In genomic region chr12:104138747-104139186, GRCh38 we compare ENCODE assay signal across 8 cellular contexts. TPM values are rescaled to one million over a fixed set of nuclear protein-coding genes. Genes with fewer than 3 reads are reported as not detected.
DNase-seq lines count a peak whose midpoint lies in the region; ATAC-seq, FAIRE-seq and TF ChIP-seq lines count a peak whose summit lies in the region.

No MANE protein-coding gene starts in this region.

- intact Hi-C loops in GM12878 (cut with micrococcal nuclease; ENCODE audit: unreplicated experiment) = no loop called here
- intact Hi-C loops in thyroid gland (cut with DNase I) = no loop called here

- no peak overlapping the region for H3K27ac ChIP-seq in GM12878 (ENCODE audit: control insufficient read depth, insufficient read depth)
- peak overlapping the region; percentile 55 to 73 (median 62) for H3K27ac ChIP-seq in thyroid gland

- H3K4me3 ChIP-seq in GM12878 (no peak overlapping the region), kidney epithelial cell (ENCODE audit: low read depth, low read length) (peak overlapping the region; percentile 33), thyroid gland (replicated peaks in 1 of 3) (peak overlapping the region in 2 of 3 donors; percentile 23 to 27)

- H3K4me1 Mint-ChIP-seq in activated T-cell treated with anti-CD3 and anti-CD28 coated beads, Interleukin-2, amount 50 U/mL, for 24 hours (ENCODE audit: low read depth) = peaks cover 22% of the 10 kb centered on the region

- ATAC-seq in GM12878 (no peak), GM21619 (IDR thresholded peaks at IDR 0.05; ENCODE audit: unreplicated experiment) (no peak), GM21717 (IDR thresholded peaks at IDR 0.05; ENCODE audit: unreplicated experiment) (no peak)

- SMC1A ChIA-PET in GM12878 (lab: Charles Lee; ENCODE audit: uncharacterized antibody, unreplicated experiment) = interaction anchor here (1.1 to 1.8 kb wide), 3 partner anchors 30 to 149 kb away, joined by 4 to 7 read pairs (median 6); partner anchors contain the start of gene HCFC2

- BruUV-seq in GM12878 (replicated peaks; lab: Mats Ljungman, UMichigan) = no TSS peak

- no peak overlapping the region for H3K27ac Mint-ChIP-seq in activated T-cell treated with anti-CD3 and anti-CD28 coated beads, Interleukin-2, amount 50 U/mL, for 24 hours

- no peaks in the 10 kb centered on the region for H4K20me1 ChIP-seq in GM12878 (ENCODE audit: control insufficient read depth, insufficient read depth)

- H3K79me2 ChIP-seq in GM12878 (ENCODE audit: control insufficient read depth, insufficient read depth, low read length) = peaks cover 27% of the 10 kb centered on the region

- H3K27me3 Mint-ChIP-seq in activated T-cell treated with anti-CD3 and anti-CD28 coated beads, Interleukin-2, amount 50 U/mL, for 24 hours = no peaks in the 10 kb centered on the region

- peak overlapping the region; percentile 45 for H3K4me2 ChIP-seq in GM12878 (ENCODE audit: control insufficient read depth, insufficient read depth)

- CTCF ChIA-PET in GM12878 (lab: Yijun Ruan, JAX) = interaction anchor here (1.2 to 1.8 kb wide), 2 partner anchors 30 to 148 kb away, joined by 3 to 7 read pairs; no protein-coding TSS in a partner anchor

- H3K4me3 Mint-ChIP-seq in activated T-cell treated with anti-CD3 and anti-CD28 coated beads, Interleukin-2, amount 50 U/mL, for 24 hours = peak overlapping the region; percentile 42

- TF ChIP-seq CTCF in GM12878 (IDR thresholded peaks at IDR 0.05 in 2 of 3, conservative IDR thresholded peaks at IDR 0.05 in 1 of 3; ENCODE audit: control insufficient read depth in 2 of 3, extremely low read depth in 1 of 3, insufficient read depth in 1 of 3, low read depth in 3 of 3, low read length in 3 of 3) (no peak), kidney epithelial cell (IDR thresholded peaks at IDR 0.05; ENCODE audit: insufficient read depth, low read length, poor library complexity, severe bottlenecking) (no peak), thyroid gland (IDR thresholded peaks at IDR 0.05) (no peak)

- TF ChIP-seq POLR2A in GM12878 (IDR thresholded peaks at IDR 0.05; ENCODE audit: low read depth, low read length) = no peak
- TF ChIP-seq POLR2A in thyroid gland (IDR thresholded peaks at IDR 0.05) = no peak

- H3K9me3 ChIP-seq in GM12878 (replicated peaks; ENCODE audit: control insufficient read depth, insufficient read depth, low read length) = no peaks in the 10 kb centered on the region
- no peaks in the 10 kb centered on the region for H3K9me3 ChIP-seq in thyroid gland

- H3K4me1 ChIP-seq in GM12878 (ENCODE audit: control insufficient read depth, insufficient read depth, low read length) (peaks cover 3% of the 10 kb centered on the region; the same call in 1 of the 2 replicates), thyroid gland (peaks cover 11 to 20% of the 10 kb centered on the region in 2 donors)

- TF ChIP-seq RAD21 in GM12878 (IDR thresholded peaks at IDR 0.05; ENCODE audit: insufficient read depth, low read depth, low read length) = no peak

- H3K9me3 Mint-ChIP-seq in activated T-cell treated with anti-CD3 and anti-CD28 coated beads, Interleukin-2, amount 50 U/mL, for 24 hours = no peaks in the 10 kb centered on the region

- in situ Hi-C loops in GM12878 (cut with MboI) = no loop called here

- DNase-seq in activated T-cell treated with anti-CD3 and anti-CD28 coated beads, Interleukin-2, amount 50 U/mL, for 24 hours = peak; percentile 38
- no peak for DNase-seq in activated T-cell treated with anti-CD3 and anti-CD28 coated beads, Interleukin-2, amount 50 U/mL, for 48 hours
- DNase-seq in GM12878 (ENCODE audit: low read depth, low spot score) (no peak), kidney epithelial cell (ENCODE audit: low read depth) (no peak), thyroid gland (peak in 1 of 2 donors; percentile 8), cerebellar nuclear complex (lab: John Stamatoyannopoulos, UW) (no peak)

- peak overlapping the region; percentile 65 for H2AFZ ChIP-seq in GM12878 (ENCODE audit: control insufficient read depth, low read depth, low read length)

- peaks cover 3% of the 10 kb centered on the region for H3K36me3 Mint-ChIP-seq in activated T-cell treated with anti-CD3 and anti-CD28 coated beads, Interleukin-2, amount 50 U/mL, for 24 hours (ENCODE audit: low read depth)

- no peaks in the 10 kb centered on the region for H3K27me3 ChIP-seq in GM12878 (replicated peaks in 1 of 2; ENCODE audit: control insufficient read depth in 2 of 2, insufficient read depth in 2 of 2, low read length in 1 of 2)
- no peaks in the 10 kb centered on the region for H3K27me3 ChIP-seq in kidney epithelial cell (ENCODE audit: control insufficient read depth, insufficient read depth, low read length)
- no peaks in the 10 kb centered on the region for H3K27me3 ChIP-seq in thyroid gland

- no peak for FAIRE-seq in GM12878 (lab: Jason Lieb, UNC)

- no peak for TF ChIP-seq EP300 in GM12878 (IDR thresholded peaks at IDR 0.05; ENCODE audit: borderline replicate concordance in 1 of 2, control insufficient read depth in 1 of 2, low read depth in 2 of 2, low read length in 2 of 2)

- peaks cover 0 to 6% of the 10 kb centered on the region in 2 experiments; a peak in 1 of 4 replicates for H3K36me3 ChIP-seq in GM12878 (ENCODE audit: control insufficient read depth in 2 of 2, insufficient read depth in 2 of 2, low read length in 1 of 2)
- no peaks in the 10 kb centered on the region for H3K36me3 ChIP-seq in kidney epithelial cell (ENCODE audit: control insufficient read depth, insufficient read depth, low read length)
- H3K36me3 ChIP-seq in thyroid gland = no peaks in the 10 kb centered on the region

- RAD21 ChIA-PET in GM12878 (lab: Charles Lee; ENCODE audit: unreplicated experiment) = interaction anchor here (1.4 kb wide), 1 partner anchor 255 kb away, joined by 3 read pairs; no protein-coding TSS in a partner anchor

- POLR2A ChIA-PET in GM12878 (lab: Charles Lee) = interaction anchor here (0.6 to 1.1 kb wide), 4 partner anchors 30 to 282 kb away, joined by 3 to 7 read pairs (median 5); partner anchors contain the start of gene HCFC2

- 93% methylated on average over 9 of the region's 9 CpGs for WGBS in GM12878 (ENCODE audit: insufficient coverage, insufficient replicate concordance, low lambda C conversion rate, missing lambda C conversion rate)
- 68 to 79% methylated on average over 9 of the region's 9 CpGs for WGBS in thyroid gland, 2 donors

- peak overlapping the region; percentile 47; the same call in 1 of the 2 replicates for H3K9ac ChIP-seq in GM12878 (ENCODE audit: control insufficient read depth, insufficient read depth, low read length)

TF ChIP-seq in GM12878, 131 proteins besides CTCF, POLR2A, EP300 and RAD21 (continues in another document):
- TF ChIP-seq, protein P1, sequence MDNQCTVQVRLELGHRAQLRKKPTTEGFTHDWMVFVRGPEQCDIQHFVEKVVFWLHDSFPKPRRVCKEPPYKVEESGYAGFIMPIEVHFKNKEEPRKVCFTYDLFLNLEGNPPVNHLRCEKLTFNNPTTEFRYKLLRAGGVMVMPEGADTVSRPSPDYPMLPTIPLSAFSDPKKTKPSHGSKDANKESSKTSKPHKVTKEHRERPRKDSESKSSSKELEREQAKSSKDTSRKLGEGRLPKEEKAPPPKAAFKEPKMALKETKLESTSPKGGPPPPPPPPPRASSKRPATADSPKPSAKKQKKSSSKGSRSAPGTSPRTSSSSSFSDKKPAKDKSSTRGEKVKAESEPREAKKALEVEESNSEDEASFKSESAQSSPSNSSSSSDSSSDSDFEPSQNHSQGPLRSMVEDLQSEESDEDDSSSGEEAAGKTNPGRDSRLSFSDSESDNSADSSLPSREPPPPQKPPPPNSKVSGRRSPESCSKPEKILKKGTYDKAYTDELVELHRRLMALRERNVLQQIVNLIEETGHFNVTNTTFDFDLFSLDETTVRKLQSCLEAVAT (IDR thresholded peaks at IDR 0.05) = 0 out of 2 replicates have a peak, but pooled peaks have one; percentile 19

RNA-seq across cellular contexts. Expression of gene NFYB, which starts 0.8 kb away (rescaled TPM):
- 11.8 and 17.6 TPM in 2 replicates for total RNA-seq in GM12878 (2013; cell fraction: nucleolus; rRNA removed)
- total RNA-seq in GM12878 (2014; rRNA removed) (13.8 and 15.3 TPM in 2 replicates), GM12878 (2014; rRNA removed; fragmentation: Illumina TruSeq; extraction: Trizol) (25.1 and 26.9 TPM in 2 replicates), GM12878 (2021) (18.4 and 20.3 TPM in 2 replicates), kidney epithelial cell (14.3 and 17.2 TPM in 2 replicates), thyroid gland (10 to 100 TPM; 24.7 to 53.1 (median 37.1) TPM)
- 5.5 TPM for polyA plus RNA-seq in GM12878 (2011; ENCODE audit: low read depth)
- polyA plus RNA-seq in GM12878 (2011; rRNA removed) (28.8 and 57.3 TPM in 2 replicates), GM12878 (2014; fragmentation: Illumina TruSeq; extraction: Trizol) (34.0 and 43.3 TPM in 2 replicates), GM12878 (2014; fragmentation: Nextera tagmentation; extraction: Ambion mirVana) (10 to 100 TPM; 27.5 to 42.3 TPM), GM12878 (2014; rRNA removed) (21.6 and 21.8 TPM in 2 replicates), GM12878 (2016; fragmentation: Nextera tagmentation; extraction: Ambion mirVana) (10 to 100 TPM; 29.3 to 29.9 TPM)
- 7.9 and 8.5 TPM in 2 replicates for polyA plus RNA-seq in GM12878 (2011; cell fraction: cytosol; rRNA removed)
- 13.2 and 13.9 TPM in 2 replicates for polyA plus RNA-seq in GM12878 (2011; cell fraction: nucleus; rRNA removed)
- 14.9 and 18.4 TPM in 2 replicates for polyA plus RNA-seq in GM12878 (2012)
- polyA minus RNA-seq in GM12878 (2011; rRNA and poly(A)+ RNA removed) = 9.1 and 15.4 TPM in 2 replicates
- polyA minus RNA-seq in GM12878 (2011; cell fraction: cytosol; rRNA and poly(A)+ RNA removed) = 8.4 and 11.4 TPM in 2 replicates
- polyA minus RNA-seq in GM12878 (2011; cell fraction: nucleus; rRNA and poly(A)+ RNA removed) = 5.6 and 10.0 TPM in 2 replicates
